31 cellular contexts compared by ENCODE assay signal in the genomic region with DNA sequence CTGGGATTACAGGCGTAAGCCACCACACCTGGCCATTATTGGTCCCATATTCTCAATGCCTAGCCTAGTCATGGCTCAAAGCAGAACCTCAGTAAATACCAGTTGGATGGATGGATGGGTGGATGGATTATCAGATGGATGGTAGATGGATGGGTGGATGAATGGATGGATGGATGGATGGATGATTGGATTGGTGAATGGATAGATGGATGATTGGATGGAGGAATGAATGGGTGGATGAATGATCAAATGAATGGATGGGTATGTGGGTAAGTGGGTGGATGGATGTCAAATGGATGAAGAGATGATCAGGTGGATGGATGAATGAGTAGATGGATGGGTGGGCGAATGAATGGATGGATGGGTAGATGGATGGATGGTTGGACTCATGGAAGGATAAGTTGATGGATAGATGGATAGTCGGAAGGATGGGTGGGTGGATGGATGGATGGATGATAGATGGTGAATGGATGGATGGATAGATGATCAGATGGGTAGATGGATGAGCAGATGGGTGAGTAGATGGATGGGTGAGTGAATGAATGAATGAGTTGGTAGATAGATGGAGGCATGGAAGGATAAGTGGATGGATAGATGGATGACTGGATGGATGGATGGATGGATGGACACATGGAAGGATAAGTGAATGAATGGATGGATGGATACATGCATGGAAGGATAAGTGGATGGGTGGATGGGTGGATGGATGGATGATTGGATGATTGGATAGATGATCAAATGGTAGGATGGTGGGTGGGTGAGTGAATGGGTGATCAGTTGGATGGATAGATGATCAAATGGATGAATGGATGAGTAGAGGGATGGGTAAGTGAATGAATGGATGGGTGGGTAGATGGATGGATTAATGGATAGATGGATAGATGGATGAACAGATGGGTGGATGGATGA. TPM values are rescaled to one million over a fixed set of nuclear protein-coding genes. Genes with fewer than 3 reads are reported as not detected.
"Had no signal": no experiment of that assay in that cellular context is flagged by ENCODE, and none has a peak within 500 bp of the region (broad histone marks: within the 10 kb centered on the region; RNA-seq: fewer than 3 reads in every experiment).

No MANE protein-coding gene starts in this region.

- H3K36me3 ChIP-seq: neural progenitor cell, ovary, spleen, suprapubic skin, tibial artery, transverse colon, upper lobe of right lung, vagina had no signal

- H3K9ac ChIP-seq: neural progenitor cell, parathyroid adenoma had no signal

- H3K9me3 ChIP-seq: ovary, psoas muscle, spleen, suprapubic skin, testis, tibial artery, transverse colon, upper lobe of right lung, vagina had no signal

- H2AFZ ChIP-seq: neural progenitor cell, parathyroid adenoma had no signal

- H3K27ac ChIP-seq: neural progenitor cell, ovary, parathyroid adenoma, psoas muscle, skin epidermis, spleen, suprapubic skin, testis, tibial artery, transverse colon, upper lobe of right lung, vagina had no signal

- DNase-seq: natural killer cell; occipital lobe; ovary; posterior cingulate gyrus; psoas muscle; right cardiac atrium; spleen; stimulated activated CD4-positive, alpha-beta T cell treated with anti-CD3 and anti-CD28 coated beads, Interleukin-12 subunit alpha, Interleukin-12 subunit beta, amount 100 ng/mL, for 4 hours; stimulated activated CD4-positive, alpha-beta T cell treated with anti-CD3 and anti-CD28 coated beads, Interleukin-1b, Interleukin-23, amount 100 ng/mL, for 48 hours; stimulated activated CD4-positive, alpha-beta T cell treated with anti-CD3 and anti-CD28 coated beads, Interleukin-4, amount 100 ng/mL, for 1 hour; stimulated activated CD4-positive, alpha-beta T cell treated with anti-CD3 and anti-CD28 coated beads, Interleukin-4, amount 100 ng/mL, for 4 hours; stimulated activated CD8-positive, alpha-beta memory T cell treated with anti-CD3 and anti-CD28 coated beads, Interleukin-4, amount 100 ng/mL, for 48 hours; stimulated activated naive CD4-positive, alpha-beta T cell; stimulated activated naive CD8-positive, alpha-beta T cell treated with anti-CD3 and anti-CD28 coated beads, Interleukin-15, amount 100 ng/mL, for 72 hours; stimulated activated naive CD8-positive, alpha-beta T cell treated with anti-CD3 and anti-CD28 coated beads, Interleukin-15, Interleukin-2, amounts not matched to agents 100 U/mL and 50 U/mL, for 24 hours; substantia nigra; testis; tibial artery; transverse colon; upper lobe of right lung had no signal

- H3K4me3 ChIP-seq: neural progenitor cell, ovary, psoas muscle, skin epidermis, smooth muscle cell, spleen, suprapubic skin, testis, tibial artery, transverse colon, upper lobe of right lung, vagina had no signal

- H3K27me3 ChIP-seq: neural progenitor cell, ovary, suprapubic skin, testis, transverse colon, upper lobe of right lung, vagina had no signal

- H3K4me2 ChIP-seq: neural progenitor cell, smooth muscle cell had no signal

- H3K79me2 ChIP-seq: parathyroid adenoma had no signal

- H3K4me1 ChIP-seq: neural progenitor cell, parathyroid adenoma, psoas muscle, suprapubic skin, testis, tibial artery, transverse colon, upper lobe of right lung, vagina had no signal

- ATAC-seq: natural killer cell; psoas muscle; right cardiac atrium; sciatic nerve; stimulated activated memory B cell treated with anti-CD40 and anti-IgM and Interleukin-4, amounts not matched to agents 10 μg/mL and 1 μg/mL and 100 μg/mL, for 72 hours; stimulated activated naive CD8-positive, alpha-beta T cell treated with anti-CD3 and anti-CD28 coated beads, Interleukin-15, amount 100 ng/mL, for 72 hours; stimulated activated naive CD8-positive, alpha-beta T cell treated with anti-CD3 and anti-CD28 coated beads, Interleukin-15, Interleukin-2, amounts not matched to agents 100 U/mL and 50 U/mL, for 24 hours; upper lobe of right lung had no signal

RNA-seq across cellular contexts. Expression of gene CFAP99, which starts 28.2 kb away (rescaled TPM):
- total RNA-seq: natural killer cell, occipital lobe, progenitor cell of endocrine pancreas, psoas muscle, right cardiac atrium, sciatic nerve, smooth muscle cell, suprapubic skin, upper lobe of right lung, urinary bladder, vagina had no signal
- polyA plus RNA-seq: neural cell, right cardiac atrium, smooth muscle cell had no signal

RNA-seq across cellular contexts. Expression of gene ZFYVE28, which starts 28.5 kb away (rescaled TPM):
- polyA plus RNA-seq: smooth muscle cell had no signal
